Comparison of ENCODE assay signal across 1 cellular context in the genomic region with DNA sequence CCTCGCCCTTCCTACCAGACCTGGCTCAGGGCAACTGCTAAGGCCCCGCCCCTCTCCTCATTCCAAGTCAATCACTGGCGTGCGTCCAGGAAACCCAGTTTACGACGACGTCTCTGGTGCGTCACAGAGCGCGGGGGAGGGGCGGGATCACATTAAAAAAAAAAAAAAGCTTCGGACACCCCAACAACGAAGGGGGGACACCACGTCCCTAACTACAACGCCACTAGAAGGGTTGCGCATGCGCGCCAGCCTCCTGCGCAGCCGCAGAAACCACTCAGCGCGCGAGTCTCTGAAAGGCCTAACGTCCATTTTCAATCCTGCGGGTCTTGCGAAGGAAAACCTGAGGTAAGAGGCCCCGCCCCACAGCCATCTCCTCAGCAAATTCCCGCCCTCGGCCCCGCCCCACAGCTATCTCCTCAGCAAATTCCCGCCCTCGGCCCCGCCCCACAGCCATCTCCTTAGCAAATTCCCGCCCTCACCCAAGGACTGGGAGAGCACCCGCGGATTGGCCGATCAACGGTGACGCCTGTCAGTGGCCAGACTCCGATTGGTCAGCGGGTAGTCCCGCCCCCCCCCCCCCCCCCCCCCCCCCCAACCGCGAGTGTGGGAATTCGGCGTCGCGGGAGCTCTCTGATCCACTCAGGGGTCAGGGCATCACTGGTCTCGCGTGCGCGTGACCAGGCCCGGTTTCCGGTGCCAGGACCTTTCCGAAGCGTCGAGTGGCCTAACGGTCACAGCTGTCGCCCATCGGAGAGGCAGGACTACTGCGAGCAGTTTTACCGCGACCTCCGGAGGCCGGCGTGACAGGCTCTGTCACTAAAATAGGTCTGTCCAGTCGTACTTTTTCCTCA.
TF ChIP-seq lines count a peak whose summit lies in the region.

A gene with protein sequence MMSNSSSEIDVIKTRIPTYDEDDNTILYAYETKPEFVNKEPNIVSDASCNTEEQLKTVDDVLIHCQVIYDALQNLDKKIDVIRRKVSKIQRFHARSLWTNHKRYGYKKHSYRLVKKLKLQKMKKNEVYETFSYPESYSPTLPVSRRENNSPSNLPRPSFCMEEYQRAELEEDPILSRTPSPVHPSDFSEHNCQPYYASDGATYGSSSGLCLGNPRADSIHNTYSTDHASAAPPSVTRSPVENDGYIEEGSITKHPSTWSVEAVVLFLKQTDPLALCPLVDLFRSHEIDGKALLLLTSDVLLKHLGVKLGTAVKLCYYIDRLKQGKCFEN (plus strand): TSS at position 638 of the 851 bp plus-strand sequence. CDS start 6,694 bp downstream, outside the sequence.

TF ChIP-seq in HEK293, 187 proteins besides CTCF, POLR2A, EP300 and RAD21 (continued from another document and continues in another):
- TF ChIP-seq ZNF776 (tag by site-specific recombination; IDR thresholded peaks at IDR 0.05; ENCODE audit: borderline replicate concordance) = no peak
- no peak for TF ChIP-seq ZNF292 (tag by site-specific recombination; IDR thresholded peaks at IDR 0.05; ENCODE audit: borderline replicate concordance, low read depth)
- no peak for TF ChIP-seq HOXD13 (CRISPR knock-in tag; IDR thresholded peaks at IDR 0.05; ENCODE audit: borderline replicate concordance)
- 0 out of 2 replicates have a peak, but pooled peaks have one; percentile 11 for TF ChIP-seq ZNF24 (tag by site-specific recombination; IDR thresholded peaks at IDR 0.05)
- TF ChIP-seq ZNF561 (tag by site-specific recombination; IDR thresholded peaks at IDR 0.05; ENCODE audit: borderline replicate concordance) = no peak
- TF ChIP-seq ZNF366 (tag by site-specific recombination; conservative IDR thresholded peaks at IDR 0.05) = no peak
- TF ChIP-seq, protein P1, sequence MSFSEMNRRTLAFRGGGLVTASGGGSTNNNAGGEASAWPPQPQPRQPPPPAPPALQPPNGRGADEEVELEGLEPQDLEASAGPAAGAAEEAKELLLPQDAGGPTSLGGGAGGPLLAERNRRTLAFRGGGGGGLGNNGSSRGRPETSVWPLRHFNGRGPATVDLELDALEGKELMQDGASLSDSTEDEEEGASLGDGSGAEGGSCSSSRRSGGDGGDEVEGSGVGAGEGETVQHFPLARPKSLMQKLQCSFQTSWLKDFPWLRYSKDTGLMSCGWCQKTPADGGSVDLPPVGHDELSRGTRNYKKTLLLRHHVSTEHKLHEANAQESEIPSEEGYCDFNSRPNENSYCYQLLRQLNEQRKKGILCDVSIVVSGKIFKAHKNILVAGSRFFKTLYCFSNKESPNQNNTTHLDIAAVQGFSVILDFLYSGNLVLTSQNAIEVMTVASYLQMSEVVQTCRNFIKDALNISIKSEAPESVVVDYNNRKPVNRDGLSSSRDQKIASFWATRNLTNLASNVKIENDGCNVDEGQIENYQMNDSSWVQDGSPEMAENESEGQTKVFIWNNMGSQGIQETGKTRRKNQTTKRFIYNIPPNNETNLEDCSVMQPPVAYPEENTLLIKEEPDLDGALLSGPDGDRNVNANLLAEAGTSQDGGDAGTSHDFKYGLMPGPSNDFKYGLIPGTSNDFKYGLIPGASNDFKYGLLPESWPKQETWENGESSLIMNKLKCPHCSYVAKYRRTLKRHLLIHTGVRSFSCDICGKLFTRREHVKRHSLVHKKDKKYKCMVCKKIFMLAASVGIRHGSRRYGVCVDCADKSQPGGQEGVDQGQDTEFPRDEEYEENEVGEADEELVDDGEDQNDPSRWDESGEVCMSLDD (tag by site-specific recombination; IDR thresholded peaks at IDR 0.05) = peak; percentile 99
- TF ChIP-seq ZBTB48 (tag by site-specific recombination; IDR thresholded peaks at IDR 0.05) = peak; percentile 79
- TF ChIP-seq SP7 (tag by site-specific recombination; IDR thresholded peaks at IDR 0.05) = peak; percentile 55; the same call in 1 of the 2 replicates
- TF ChIP-seq, protein P2, sequence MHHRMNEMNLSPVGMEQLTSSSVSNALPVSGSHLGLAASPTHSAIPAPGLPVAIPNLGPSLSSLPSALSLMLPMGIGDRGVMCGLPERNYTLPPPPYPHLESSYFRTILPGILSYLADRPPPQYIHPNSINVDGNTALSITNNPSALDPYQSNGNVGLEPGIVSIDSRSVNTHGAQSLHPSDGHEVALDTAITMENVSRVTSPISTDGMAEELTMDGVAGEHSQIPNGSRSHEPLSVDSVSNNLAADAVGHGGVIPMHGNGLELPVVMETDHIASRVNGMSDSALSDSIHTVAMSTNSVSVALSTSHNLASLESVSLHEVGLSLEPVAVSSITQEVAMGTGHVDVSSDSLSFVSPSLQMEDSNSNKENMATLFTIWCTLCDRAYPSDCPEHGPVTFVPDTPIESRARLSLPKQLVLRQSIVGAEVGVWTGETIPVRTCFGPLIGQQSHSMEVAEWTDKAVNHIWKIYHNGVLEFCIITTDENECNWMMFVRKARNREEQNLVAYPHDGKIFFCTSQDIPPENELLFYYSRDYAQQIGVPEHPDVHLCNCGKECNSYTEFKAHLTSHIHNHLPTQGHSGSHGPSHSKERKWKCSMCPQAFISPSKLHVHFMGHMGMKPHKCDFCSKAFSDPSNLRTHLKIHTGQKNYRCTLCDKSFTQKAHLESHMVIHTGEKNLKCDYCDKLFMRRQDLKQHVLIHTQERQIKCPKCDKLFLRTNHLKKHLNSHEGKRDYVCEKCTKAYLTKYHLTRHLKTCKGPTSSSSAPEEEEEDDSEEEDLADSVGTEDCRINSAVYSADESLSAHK (tag by site-specific recombination; IDR thresholded peaks at IDR 0.05) = no peak
- no peak for TF ChIP-seq ZNF658 (tag by site-specific recombination; IDR thresholded peaks at IDR 0.05)
- TF ChIP-seq, protein P3, sequence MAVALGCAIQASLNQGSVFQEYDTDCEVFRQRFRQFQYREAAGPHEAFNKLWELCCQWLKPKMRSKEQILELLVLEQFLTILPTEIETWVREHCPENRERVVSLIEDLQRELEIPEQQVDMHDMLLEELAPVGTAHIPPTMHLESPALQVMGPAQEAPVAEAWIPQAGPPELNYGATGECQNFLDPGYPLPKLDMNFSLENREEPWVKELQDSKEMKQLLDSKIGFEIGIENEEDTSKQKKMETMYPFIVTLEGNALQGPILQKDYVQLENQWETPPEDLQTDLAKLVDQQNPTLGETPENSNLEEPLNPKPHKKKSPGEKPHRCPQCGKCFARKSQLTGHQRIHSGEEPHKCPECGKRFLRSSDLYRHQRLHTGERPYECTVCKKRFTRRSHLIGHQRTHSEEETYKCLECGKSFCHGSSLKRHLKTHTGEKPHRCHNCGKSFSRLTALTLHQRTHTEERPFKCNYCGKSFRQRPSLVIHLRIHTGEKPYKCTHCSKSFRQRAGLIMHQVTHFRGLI (tag by site-specific recombination; IDR thresholded peaks at IDR 0.05) = no peak
- no peak for TF ChIP-seq ZNF791 (tag by site-specific recombination; IDR thresholded peaks at IDR 0.05)
- TF ChIP-seq ZNF394 (tag by site-specific recombination; IDR thresholded peaks at IDR 0.05; ENCODE audit: borderline replicate concordance) = no peak
- TF ChIP-seq, protein P4, sequence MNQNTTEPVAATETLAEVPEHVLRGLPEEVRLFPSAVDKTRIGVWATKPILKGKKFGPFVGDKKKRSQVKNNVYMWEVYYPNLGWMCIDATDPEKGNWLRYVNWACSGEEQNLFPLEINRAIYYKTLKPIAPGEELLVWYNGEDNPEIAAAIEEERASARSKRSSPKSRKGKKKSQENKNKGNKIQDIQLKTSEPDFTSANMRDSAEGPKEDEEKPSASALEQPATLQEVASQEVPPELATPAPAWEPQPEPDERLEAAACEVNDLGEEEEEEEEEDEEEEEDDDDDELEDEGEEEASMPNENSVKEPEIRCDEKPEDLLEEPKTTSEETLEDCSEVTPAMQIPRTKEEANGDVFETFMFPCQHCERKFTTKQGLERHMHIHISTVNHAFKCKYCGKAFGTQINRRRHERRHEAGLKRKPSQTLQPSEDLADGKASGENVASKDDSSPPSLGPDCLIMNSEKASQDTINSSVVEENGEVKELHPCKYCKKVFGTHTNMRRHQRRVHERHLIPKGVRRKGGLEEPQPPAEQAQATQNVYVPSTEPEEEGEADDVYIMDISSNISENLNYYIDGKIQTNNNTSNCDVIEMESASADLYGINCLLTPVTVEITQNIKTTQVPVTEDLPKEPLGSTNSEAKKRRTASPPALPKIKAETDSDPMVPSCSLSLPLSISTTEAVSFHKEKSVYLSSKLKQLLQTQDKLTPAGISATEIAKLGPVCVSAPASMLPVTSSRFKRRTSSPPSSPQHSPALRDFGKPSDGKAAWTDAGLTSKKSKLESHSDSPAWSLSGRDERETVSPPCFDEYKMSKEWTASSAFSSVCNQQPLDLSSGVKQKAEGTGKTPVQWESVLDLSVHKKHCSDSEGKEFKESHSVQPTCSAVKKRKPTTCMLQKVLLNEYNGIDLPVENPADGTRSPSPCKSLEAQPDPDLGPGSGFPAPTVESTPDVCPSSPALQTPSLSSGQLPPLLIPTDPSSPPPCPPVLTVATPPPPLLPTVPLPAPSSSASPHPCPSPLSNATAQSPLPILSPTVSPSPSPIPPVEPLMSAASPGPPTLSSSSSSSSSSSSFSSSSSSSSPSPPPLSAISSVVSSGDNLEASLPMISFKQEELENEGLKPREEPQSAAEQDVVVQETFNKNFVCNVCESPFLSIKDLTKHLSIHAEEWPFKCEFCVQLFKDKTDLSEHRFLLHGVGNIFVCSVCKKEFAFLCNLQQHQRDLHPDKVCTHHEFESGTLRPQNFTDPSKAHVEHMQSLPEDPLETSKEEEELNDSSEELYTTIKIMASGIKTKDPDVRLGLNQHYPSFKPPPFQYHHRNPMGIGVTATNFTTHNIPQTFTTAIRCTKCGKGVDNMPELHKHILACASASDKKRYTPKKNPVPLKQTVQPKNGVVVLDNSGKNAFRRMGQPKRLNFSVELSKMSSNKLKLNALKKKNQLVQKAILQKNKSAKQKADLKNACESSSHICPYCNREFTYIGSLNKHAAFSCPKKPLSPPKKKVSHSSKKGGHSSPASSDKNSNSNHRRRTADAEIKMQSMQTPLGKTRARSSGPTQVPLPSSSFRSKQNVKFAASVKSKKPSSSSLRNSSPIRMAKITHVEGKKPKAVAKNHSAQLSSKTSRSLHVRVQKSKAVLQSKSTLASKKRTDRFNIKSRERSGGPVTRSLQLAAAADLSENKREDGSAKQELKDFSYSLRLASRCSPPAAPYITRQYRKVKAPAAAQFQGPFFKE (tag by site-specific recombination; IDR thresholded peaks at IDR 0.05; ENCODE audit: borderline replicate concordance) = no peak
- TF ChIP-seq, protein P5, sequence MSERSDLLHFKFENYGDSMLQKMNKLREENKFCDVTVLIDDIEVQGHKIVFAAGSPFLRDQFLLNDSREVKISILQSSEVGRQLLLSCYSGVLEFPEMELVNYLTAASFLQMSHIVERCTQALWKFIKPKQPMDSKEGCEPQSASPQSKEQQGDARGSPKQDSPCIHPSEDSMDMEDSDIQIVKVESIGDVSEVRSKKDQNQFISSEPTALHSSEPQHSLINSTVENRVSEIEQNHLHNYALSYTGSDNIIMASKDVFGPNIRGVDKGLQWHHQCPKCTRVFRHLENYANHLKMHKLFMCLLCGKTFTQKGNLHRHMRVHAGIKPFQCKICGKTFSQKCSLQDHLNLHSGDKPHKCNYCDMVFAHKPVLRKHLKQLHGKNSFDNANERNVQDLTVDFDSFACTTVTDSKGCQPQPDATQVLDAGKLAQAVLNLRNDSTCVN (tag by site-specific recombination; optimal IDR thresholded peaks at IDR 0.05) = peak; percentile 68
- TF ChIP-seq ZFHX2 (tag by site-specific recombination; conservative IDR thresholded peaks at IDR 0.05) = no peak; the same call in 1 of the 2 replicates
- TF ChIP-seq, protein P6, sequence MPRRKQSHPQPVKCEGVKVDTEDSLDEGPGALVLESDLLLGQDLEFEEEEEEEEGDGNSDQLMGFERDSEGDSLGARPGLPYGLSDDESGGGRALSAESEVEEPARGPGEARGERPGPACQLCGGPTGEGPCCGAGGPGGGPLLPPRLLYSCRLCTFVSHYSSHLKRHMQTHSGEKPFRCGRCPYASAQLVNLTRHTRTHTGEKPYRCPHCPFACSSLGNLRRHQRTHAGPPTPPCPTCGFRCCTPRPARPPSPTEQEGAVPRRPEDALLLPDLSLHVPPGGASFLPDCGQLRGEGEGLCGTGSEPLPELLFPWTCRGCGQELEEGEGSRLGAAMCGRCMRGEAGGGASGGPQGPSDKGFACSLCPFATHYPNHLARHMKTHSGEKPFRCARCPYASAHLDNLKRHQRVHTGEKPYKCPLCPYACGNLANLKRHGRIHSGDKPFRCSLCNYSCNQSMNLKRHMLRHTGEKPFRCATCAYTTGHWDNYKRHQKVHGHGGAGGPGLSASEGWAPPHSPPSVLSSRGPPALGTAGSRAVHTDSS (tag by site-specific recombination; IDR thresholded peaks at IDR 0.05) = no peak
- TF ChIP-seq, protein P7, sequence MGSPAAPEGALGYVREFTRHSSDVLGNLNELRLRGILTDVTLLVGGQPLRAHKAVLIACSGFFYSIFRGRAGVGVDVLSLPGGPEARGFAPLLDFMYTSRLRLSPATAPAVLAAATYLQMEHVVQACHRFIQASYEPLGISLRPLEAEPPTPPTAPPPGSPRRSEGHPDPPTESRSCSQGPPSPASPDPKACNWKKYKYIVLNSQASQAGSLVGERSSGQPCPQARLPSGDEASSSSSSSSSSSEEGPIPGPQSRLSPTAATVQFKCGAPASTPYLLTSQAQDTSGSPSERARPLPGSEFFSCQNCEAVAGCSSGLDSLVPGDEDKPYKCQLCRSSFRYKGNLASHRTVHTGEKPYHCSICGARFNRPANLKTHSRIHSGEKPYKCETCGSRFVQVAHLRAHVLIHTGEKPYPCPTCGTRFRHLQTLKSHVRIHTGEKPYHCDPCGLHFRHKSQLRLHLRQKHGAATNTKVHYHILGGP (tag by site-specific recombination; IDR thresholded peaks at IDR 0.05) = no peak
- no peak for TF ChIP-seq ZSCAN16 (tag by site-specific recombination; IDR thresholded peaks at IDR 0.05)
- 0 out of 2 replicates have a peak, but pooled peaks have one; percentile 15 for TF ChIP-seq ZBTB8A (tag by site-specific recombination; IDR thresholded peaks at IDR 0.05)
- TF ChIP-seq, protein P8, sequence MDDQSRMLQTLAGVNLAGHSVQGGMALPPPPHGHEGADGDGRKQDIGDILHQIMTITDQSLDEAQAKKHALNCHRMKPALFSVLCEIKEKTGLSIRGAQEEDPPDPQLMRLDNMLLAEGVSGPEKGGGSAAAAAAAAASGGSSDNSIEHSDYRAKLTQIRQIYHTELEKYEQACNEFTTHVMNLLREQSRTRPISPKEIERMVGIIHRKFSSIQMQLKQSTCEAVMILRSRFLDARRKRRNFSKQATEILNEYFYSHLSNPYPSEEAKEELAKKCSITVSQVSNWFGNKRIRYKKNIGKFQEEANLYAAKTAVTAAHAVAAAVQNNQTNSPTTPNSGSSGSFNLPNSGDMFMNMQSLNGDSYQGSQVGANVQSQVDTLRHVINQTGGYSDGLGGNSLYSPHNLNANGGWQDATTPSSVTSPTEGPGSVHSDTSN (CRISPR knock-in tag; IDR thresholded peaks at IDR 0.05) = 0 out of 2 replicates have a peak, but pooled peaks have one; percentile 50
- no peak for TF ChIP-seq ZNF10 (tag by site-specific recombination; IDR thresholded peaks at IDR 0.05)
- TF ChIP-seq, protein P9, sequence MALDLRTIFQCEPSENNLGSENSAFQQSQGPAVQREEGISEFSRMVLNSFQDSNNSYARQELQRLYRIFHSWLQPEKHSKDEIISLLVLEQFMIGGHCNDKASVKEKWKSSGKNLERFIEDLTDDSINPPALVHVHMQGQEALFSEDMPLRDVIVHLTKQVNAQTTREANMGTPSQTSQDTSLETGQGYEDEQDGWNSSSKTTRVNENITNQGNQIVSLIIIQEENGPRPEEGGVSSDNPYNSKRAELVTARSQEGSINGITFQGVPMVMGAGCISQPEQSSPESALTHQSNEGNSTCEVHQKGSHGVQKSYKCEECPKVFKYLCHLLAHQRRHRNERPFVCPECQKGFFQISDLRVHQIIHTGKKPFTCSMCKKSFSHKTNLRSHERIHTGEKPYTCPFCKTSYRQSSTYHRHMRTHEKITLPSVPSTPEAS (tag by site-specific recombination; IDR thresholded peaks at IDR 0.05) = no peak
- TF ChIP-seq ZNF544 (tag by site-specific recombination; IDR thresholded peaks at IDR 0.05) = no peak
- peak; percentile 8; the same call in 1 of the 2 replicates for TF ChIP-seq ZIC2 (tag by site-specific recombination; IDR thresholded peaks at IDR 0.05)
- TF ChIP-seq ZNF157 (tag by site-specific recombination; IDR thresholded peaks at IDR 0.05) = no peak
- TF ChIP-seq KLF16 (tag by site-specific recombination; IDR thresholded peaks at IDR 0.05) = no peak
- TF ChIP-seq ZNF155 (tag by site-specific recombination; IDR thresholded peaks at IDR 0.05) = no peak
